In the genomic region with DNA sequence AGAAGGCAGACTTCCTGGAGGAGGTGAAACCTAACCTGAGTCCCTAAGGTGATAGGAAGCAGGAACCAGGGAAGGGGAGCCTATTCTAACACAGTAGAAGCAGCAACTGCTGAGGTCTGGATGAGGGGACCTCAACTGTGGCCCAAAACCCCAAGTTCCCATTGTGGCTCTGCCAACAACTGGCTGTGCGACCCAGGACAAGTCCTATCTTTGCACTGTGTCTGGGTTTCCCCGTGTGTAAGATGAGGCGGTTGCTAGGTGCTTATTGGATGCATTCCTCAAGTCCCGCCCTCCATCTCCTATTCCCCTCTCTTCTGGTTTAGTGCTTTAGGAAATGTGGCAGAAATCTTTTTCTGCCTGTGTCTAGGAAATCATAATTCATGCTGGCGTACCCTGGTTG, we compare ENCODE assay signal across 18 cellular contexts. TPM values are rescaled to one million over a fixed set of nuclear protein-coding genes. Genes with fewer than 3 reads are reported as not detected.
DNase-seq lines count a peak whose midpoint lies in the region; ATAC-seq and TF ChIP-seq lines count a peak whose summit lies in the region.
"Had no signal": no experiment of that assay in that cellular context is flagged by ENCODE, and none has a peak within 500 bp of the region (broad histone marks: within the 10 kb centered on the region; RNA-seq: fewer than 3 reads in every experiment).

No MANE protein-coding gene starts in this region.

- TF ChIP-seq CTCF in HCT116 (IDR thresholded peaks at IDR 0.05 in 2 of 3, conservative IDR thresholded peaks at IDR 0.05 in 1 of 3; ENCODE audit: borderline replicate concordance in 1 of 3, insufficient read depth in 1 of 3, low read depth in 2 of 3, low read length in 2 of 3) = no peak
- no peak for TF ChIP-seq CTCF in choroid plexus epithelial cell (conservative IDR thresholded peaks at IDR 0.05; ENCODE audit: low read depth, low read length)

- intact Hi-C loops in HCT116 (cut with micrococcal nuclease) = no loop called here

- H3K4me3 ChIP-seq in HCT116 (replicated peaks in 1 of 2; ENCODE audit: low read depth in 1 of 2, low read length in 2 of 2) = no peak overlapping the region
- H3K4me3 ChIP-seq in choroid plexus epithelial cell (ENCODE audit: low read depth, low read length) = no peak overlapping the region
- H3K4me3 ChIP-seq: SJCRH30 had no signal

- no peak overlapping the region for H2AFZ ChIP-seq in HCT116 (ENCODE audit: low read depth, low read length, poor library complexity, severe bottlenecking)

- H3K9me3 ChIP-seq in HCT116 (ENCODE audit: control insufficient read depth in 1 of 2, insufficient read depth in 1 of 2, low read depth in 1 of 2, low read length in 2 of 2) = no peaks in the 10 kb centered on the region
- H3K9me3 ChIP-seq: SJCRH30 had no signal

- H3K9ac ChIP-seq in HCT116 (ENCODE audit: low read length) = no peak overlapping the region

- POLR2A ChIA-PET in HCT116 (lab: Charles Lee) = no interaction called here

- H3K9me2 ChIP-seq in HCT116 (ENCODE audit: insufficient read depth) = no peaks in the 10 kb centered on the region

- DNase-seq in ELR (ENCODE audit: low read depth) (peak; percentile 16), HCT116 (ENCODE audit: low read depth, low spot score) (no peak), choroid plexus epithelial cell (ENCODE audit: low read depth) (peak; percentile 18), iris pigment epithelial cell (ENCODE audit: low read depth) (peak; percentile 11), NCI-H1417 (lab: John Stamatoyannopoulos, UW) (no peak)
- DNase-seq in central memory CD4-positive, alpha-beta T cell = no peak
- DNase-seq: ACHN; C1 segment of cervical spinal cord; CD8-positive, alpha-beta memory T cell; DMS79 treated with DMSO at 0.1 percent for 48 hours; NCI-H1436 treated with DMSO at 0.1 percent for 48 hours; NCI-H2081; NCI-H2227 treated with DMSO at 0.1 percent for 48 hours; NCI-H524 treated with DMSO at 0.1 percent for 48 hours; PC-3; SJCRH30 had no signal

- RAD21 ChIA-PET in HCT116 (lab: Charles Lee; ENCODE audit: low non-redundant PET in 1 of 2, low total read pairs in 2 of 2, uncharacterized antibody in 2 of 2, unreplicated experiment in 2 of 2) = no interaction called here

- TF ChIP-seq RAD21 in HCT116 (IDR thresholded peaks at IDR 0.05; ENCODE audit: low read depth) = no peak

- H4K20me1 ChIP-seq in HCT116 (ENCODE audit: insufficient read depth) = no peaks in the 10 kb centered on the region

- CTCF ChIA-PET in HCT116 (lab: Charles Lee) = no interaction called here

- BruUV-seq in HCT116 (replicated peaks; lab: Mats Ljungman, UMichigan) = no TSS peak

- H3K27ac ChIP-seq in HCT116 (ENCODE audit: low read depth, low read length) = no peak overlapping the region
- H3K27ac ChIP-seq: SJCRH30 had no signal

- H3K4me1 ChIP-seq in HCT116 (ENCODE audit: control insufficient read depth in 1 of 2, insufficient read depth in 2 of 2, low read length in 2 of 2) = peaks cover 0 to 6% of the 10 kb centered on the region in 2 experiments; a peak in 2 of 4 replicates
- H3K4me1 ChIP-seq: SJCRH30 had no signal

- ATAC-seq in HCT116 (peak; percentile 50; the same call in 1 of the 2 replicates), HG03354 (IDR thresholded peaks at IDR 0.05; ENCODE audit: poor library complexity, severe bottlenecking, unreplicated experiment) (no peak), HG03442 (IDR thresholded peaks at IDR 0.05; ENCODE audit: unreplicated experiment) (no peak)
- ATAC-seq: PC-3 had no signal

- H3K27me3 ChIP-seq in HCT116 (ENCODE audit: insufficient read depth, low read length) = no peaks in the 10 kb centered on the region

- no peak for TF ChIP-seq POLR2A in HCT116 (IDR thresholded peaks at IDR 0.05; ENCODE audit: borderline replicate concordance, extremely low read depth, insufficient read depth, insufficient read length)

- H3K79me2 ChIP-seq in HCT116 (ENCODE audit: insufficient read depth, low read length) = no peaks in the 10 kb centered on the region

- H3K4me2 ChIP-seq in HCT116 (ENCODE audit: low read length) = no peak overlapping the region

- H3K36me3 ChIP-seq in HCT116 (ENCODE audit: control insufficient read depth in 1 of 2, insufficient read depth in 2 of 2, low read length in 2 of 2) = no peaks in the 10 kb centered on the region
- H3K36me3 ChIP-seq: SJCRH30 had no signal

TF ChIP-seq in HCT116, 20 proteins besides CTCF, POLR2A, EP300 and RAD21:
- no peak for TF ChIP-seq EZH2 (IDR thresholded peaks at IDR 0.05)

RNA-seq across cellular contexts. Expression of a gene that starts 52.2 kb away (rescaled TPM):
- total RNA-seq in HCT116 (2021; ENCODE audit: unreplicated experiment) = 20.4 TPM
- polyA plus RNA-seq in HCT116 (2012) = 6.0 and 6.2 TPM in 2 replicates

Comparison
In these comparisons a context has a peak if more than half of its experiments do, and no peak if none do; other contexts are left out.
1. DNase-seq: peak in ELR (single experiment), choroid plexus epithelial cell (single experiment) and iris pigment epithelial cell (single experiment); none in HCT116 (single experiment), NCI-H1417 (0 of 3) and central memory CD4-positive, alpha-beta T cell (single experiment).